Comparison of ENCODE assay signal across 9 cellular contexts in the genomic region with DNA sequence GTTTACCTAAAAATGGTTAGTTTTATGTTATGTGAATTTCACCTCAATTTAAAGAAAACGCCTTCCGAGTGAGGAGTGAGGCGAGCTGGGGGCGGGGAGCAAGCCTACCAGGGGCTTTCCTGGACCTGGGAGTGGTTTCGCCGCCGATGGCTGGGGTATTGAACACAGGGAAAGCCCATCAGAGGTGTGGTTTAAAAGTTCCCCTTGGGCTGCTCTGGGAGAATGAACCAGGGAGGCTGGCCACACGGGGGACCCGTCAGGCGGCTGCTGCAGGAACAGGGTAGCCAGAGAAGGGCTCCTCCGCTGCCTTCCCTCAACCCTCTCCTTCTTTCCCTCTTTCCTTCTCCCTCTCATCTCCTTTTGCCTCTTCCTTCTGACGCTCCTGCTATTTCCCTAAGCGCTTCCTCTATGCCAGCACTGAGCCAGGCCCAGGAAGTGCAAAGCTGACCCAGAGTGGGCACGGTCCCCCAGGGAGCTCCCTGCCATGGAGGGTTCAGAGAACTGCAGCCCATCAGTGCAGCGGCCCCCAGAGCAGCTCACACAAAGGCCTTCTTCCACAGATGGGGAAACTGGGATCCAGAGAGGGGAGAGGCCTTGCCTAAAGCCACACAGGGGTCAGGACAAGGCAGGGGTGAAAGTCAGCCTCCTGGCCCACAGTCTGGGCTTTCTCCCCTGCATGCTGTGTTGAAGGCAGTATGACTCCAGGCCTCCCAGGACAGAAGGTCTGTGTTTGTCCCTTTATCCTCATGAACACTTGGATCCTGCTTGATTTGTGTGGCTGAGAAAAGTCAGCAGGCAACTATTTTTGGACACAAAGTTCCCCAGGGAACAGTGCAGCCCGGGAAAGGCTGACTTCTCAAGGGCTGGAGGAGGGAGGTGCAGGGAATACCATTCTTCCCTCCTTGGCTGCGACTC. TPM values are rescaled to one million over a fixed set of nuclear protein-coding genes. Genes with fewer than 3 reads are reported as not detected.
DNase-seq lines count a peak whose midpoint lies in the region; ATAC-seq and TF ChIP-seq lines count a peak whose summit lies in the region.
"Had no signal": no experiment of that assay in that cellular context is flagged by ENCODE, and none has a peak within 500 bp of the region (broad histone marks: within the 10 kb centered on the region; RNA-seq: fewer than 3 reads in every experiment).

No MANE protein-coding gene starts in this region.

- no peak for DNase-seq in AG09309 (ENCODE audit: low read depth)
- DNase-seq in HFFc6, result peak; percentile 16
- peak; percentile 89 for DNase-seq in activated CD4-positive, alpha-beta T cell treated with anti-CD3 and anti-CD28 coated beads for 36 hours
- peak; percentile 47 to 86 (median 68) for DNase-seq in naive thymus-derived CD8-positive, alpha-beta T cell
- peak in 28 of 49 donors; percentile 11 to 71 (median 43) for DNase-seq in substantia nigra (lab: John Stamatoyannopoulos, UW)
- no peak for DNase-seq in NCI-H226
- no peak for DNase-seq in NCI-H2196 treated with DMSO at 0.1 percent for 48 hours (lab: John Stamatoyannopoulos, UW; ENCODE audit: unreplicated experiment)

- peak; percentile 6 for TF ChIP-seq CTCF in AG09309 (IDR thresholded peaks at IDR 0.05; ENCODE audit: control insufficient read depth, insufficient read depth, low read depth, low read length, missing control alignments)
- TF ChIP-seq CTCF in HFFc6 (IDR thresholded peaks at IDR 0.05), result peak; percentile 41; the same call in 1 of the 2 replicates

- H3K36me3 Mint-ChIP-seq in HFFc6 (ENCODE audit: low read depth), result peaks cover 11% of the 10 kb centered on the region
- peaks cover 82% of the 10 kb centered on the region for H3K36me3 Mint-ChIP-seq in activated CD4-positive, alpha-beta T cell treated with anti-CD3 and anti-CD28 coated beads for 36 hours (ENCODE audit: low read depth)
- peaks cover 84% of the 10 kb centered on the region for H3K36me3 Mint-ChIP-seq in dendritic cell treated with granulocyte-macrophage colony-stimulating factor and Interleukin-4, amounts not matched to agents 40 ng/mL and 50 ng/mL, for 4 days (ENCODE audit: low read depth)
- H3K36me3 Mint-ChIP-seq in naive thymus-derived CD8-positive, alpha-beta T cell, result peaks cover 28 to 74% (median 42%) of the 10 kb centered on the region in 3 donors

- H3K9me3 Mint-ChIP-seq in HFFc6, result no peaks in the 10 kb centered on the region
- no peaks in the 10 kb centered on the region for H3K9me3 Mint-ChIP-seq in activated CD4-positive, alpha-beta T cell treated with anti-CD3 and anti-CD28 coated beads for 36 hours (ENCODE audit: low read depth)
- no peaks in the 10 kb centered on the region for H3K9me3 Mint-ChIP-seq in dendritic cell treated with granulocyte-macrophage colony-stimulating factor and Interleukin-4, amounts not matched to agents 40 ng/mL and 50 ng/mL, for 4 days
- peaks cover 0 to 1% (median 0%) of the 10 kb centered on the region in 9 donors for H3K9me3 Mint-ChIP-seq in naive thymus-derived CD8-positive, alpha-beta T cell

- peaks cover 4% of the 10 kb centered on the region for H3K27me3 Mint-ChIP-seq in HFFc6 (ENCODE audit: insufficient read depth)
- no peaks in the 10 kb centered on the region for H3K27me3 Mint-ChIP-seq in activated CD4-positive, alpha-beta T cell treated with anti-CD3 and anti-CD28 coated beads for 36 hours
- H3K27me3 Mint-ChIP-seq in dendritic cell treated with granulocyte-macrophage colony-stimulating factor and Interleukin-4, amounts not matched to agents 40 ng/mL and 50 ng/mL, for 4 days, result no peaks in the 10 kb centered on the region
- H3K27me3 Mint-ChIP-seq in naive thymus-derived CD8-positive, alpha-beta T cell, result no peaks in the 10 kb centered on the region

- intact Hi-C loops in activated CD4-positive, alpha-beta T cell treated with anti-CD3 and anti-CD28 coated beads for 36 hours (cut with DNase I, micrococcal nuclease), result loop anchor here (10.0 kb wide), 3 partner anchors 512 to 868 kb away; no protein-coding TSS in a partner anchor
- intact Hi-C loops in dendritic cell treated with granulocyte-macrophage colony-stimulating factor and Interleukin-4, amounts not matched to agents 40 ng/mL and 50 ng/mL, for 4 days (cut with micrococcal nuclease), result no loop called here

- CTCF ChIA-PET in activated CD4-positive, alpha-beta T cell treated with anti-CD3 and anti-CD28 coated beads for 36 hours (lab: Charles Lee), result interaction anchor here (0.6 to 3.6 kb wide), 7 partner anchors 9 to 45 kb away, joined by 4 to 12 read pairs (median 6); no protein-coding TSS in a partner anchor

- H3K27ac ChIP-seq in substantia nigra (ENCODE audit: low read depth, low read length, poor library complexity, severe bottlenecking), result peak overlapping the region; percentile 84

- peak; percentile 17 for ATAC-seq in activated CD4-positive, alpha-beta T cell treated with anti-CD3 and anti-CD28 coated beads for 36 hours
- ATAC-seq in naive thymus-derived CD8-positive, alpha-beta T cell, result peak; percentile 16 to 22

- H3K4me3 ChIP-seq in AG09309 (ENCODE audit: control insufficient read depth, low read depth, low read length), result no peak overlapping the region

- POLR2A ChIA-PET in activated CD4-positive, alpha-beta T cell treated with anti-CD3 and anti-CD28 coated beads for 36 hours (lab: Charles Lee), result interaction anchor here (0.6 to 1.3 kb wide), 3 partner anchors 8 to 68 kb away, joined by 3 to 4 read pairs (median 3); no protein-coding TSS in a partner anchor
- POLR2A ChIA-PET in naive thymus-derived CD8-positive, alpha-beta T cell (lab: Charles Lee), result interaction anchor here (1.2 to 34.1 kb wide), 4 partner anchors 7 to 208 kb away, joined by 4 to 1589 read pairs (median 160); a partner anchor contains a TSS

- no peak overlapping the region for H3K4me3 Mint-ChIP-seq in HFFc6
- H3K4me3 Mint-ChIP-seq in activated CD4-positive, alpha-beta T cell treated with anti-CD3 and anti-CD28 coated beads for 36 hours, result peak overlapping the region; percentile 99
- H3K4me3 Mint-ChIP-seq in dendritic cell treated with granulocyte-macrophage colony-stimulating factor and Interleukin-4, amounts not matched to agents 40 ng/mL and 50 ng/mL, for 4 days, result peak overlapping the region; percentile 69
- H3K4me3 Mint-ChIP-seq in naive thymus-derived CD8-positive, alpha-beta T cell, result peak overlapping the region; percentile 89 to 100 (median 97)

- H3K4me1 Mint-ChIP-seq in HFFc6 (ENCODE audit: low read depth), result peaks cover 59% of the 10 kb centered on the region
- peaks cover 61% of the 10 kb centered on the region for H3K4me1 Mint-ChIP-seq in activated CD4-positive, alpha-beta T cell treated with anti-CD3 and anti-CD28 coated beads for 36 hours
- peaks cover 81% of the 10 kb centered on the region for H3K4me1 Mint-ChIP-seq in dendritic cell treated with granulocyte-macrophage colony-stimulating factor and Interleukin-4, amounts not matched to agents 40 ng/mL and 50 ng/mL, for 4 days (ENCODE audit: low read depth)
- peaks cover 39 to 89% (median 69%) of the 10 kb centered on the region in 4 donors for H3K4me1 Mint-ChIP-seq in naive thymus-derived CD8-positive, alpha-beta T cell

- peak overlapping the region; percentile 96 for H3K27ac Mint-ChIP-seq in HFFc6
- H3K27ac Mint-ChIP-seq in activated CD4-positive, alpha-beta T cell treated with anti-CD3 and anti-CD28 coated beads for 36 hours, result peak overlapping the region; percentile 99
- H3K27ac Mint-ChIP-seq in dendritic cell treated with granulocyte-macrophage colony-stimulating factor and Interleukin-4, amounts not matched to agents 40 ng/mL and 50 ng/mL, for 4 days, result peak overlapping the region; percentile 95
- peak overlapping the region; percentile 95 to 100 (median 98) for H3K27ac Mint-ChIP-seq in naive thymus-derived CD8-positive, alpha-beta T cell

RNA-seq across cellular contexts. Expression of a gene that starts 4.6 kb away (rescaled TPM):
- total RNA-seq in HFFc6 (2021; fragmentation: NEBNext Ultra II Directional; extraction: Animal tissue kit (Norgen Biotek cat#: 25700)), result 10 to 100 TPM in 4 of 6 experiments, 1 to 10 TPM in 2; 9.3 to 13.1 (median 11.5) TPM
- total RNA-seq in activated CD4-positive, alpha-beta T cell treated with anti-CD3 and anti-CD28 coated beads for 36 hours, result 100 to 1,000 TPM; 135 to 141 TPM
- total RNA-seq in naive thymus-derived CD8-positive, alpha-beta T cell, result 100 to 1,000 TPM; 425 to 430 TPM
- 10 to 100 TPM; 12.7 to 31.6 (median 21.3) TPM for polyA plus RNA-seq in naive thymus-derived CD8-positive, alpha-beta T cell

RNA-seq across cellular contexts. Expression of a gene that starts 53.5 kb away (rescaled TPM):
- not detected for total RNA-seq in HFFc6 (2021; fragmentation: NEBNext Ultra II Directional; extraction: Animal tissue kit (Norgen Biotek cat#: 25700))
- total RNA-seq in activated CD4-positive, alpha-beta T cell treated with anti-CD3 and anti-CD28 coated beads for 36 hours, result not detected
- total RNA-seq in naive thymus-derived CD8-positive, alpha-beta T cell, result not detected
- not detected for polyA plus RNA-seq in naive thymus-derived CD8-positive, alpha-beta T cell
- total RNA-seq: lung microvascular endothelial cell had no signal

Comparison
In these comparisons a context has a peak if more than half of its experiments do, and no peak if none do; other contexts are left out.
1. DNase-seq: peak in HFFc6 (single experiment), activated CD4-positive, alpha-beta T cell treated with anti-CD3 and anti-CD28 coated beads for 36 hours (single experiment), naive thymus-derived CD8-positive, alpha-beta T cell (10 of 10) and substantia nigra (28 of 49); none in AG09309 (single experiment), NCI-H226 (single experiment) and NCI-H2196 treated with DMSO at 0.1 percent for 48 hours (single experiment).
2. RNA of a gene that starts 4.6 kb away (total RNA-seq): 425 to 430 TPM in naive thymus-derived CD8-positive, alpha-beta T cell and 135 to 141 TPM in activated CD4-positive, alpha-beta T cell treated with anti-CD3 and anti-CD28 coated beads for 36 hours; 9.3 to 13.1 TPM in HFFc6; every median in the first group is over 4 times any median in the second.
3. Peak in every context shown above with its lines, with median percentiles within 50 percentile points of each other: H3K27ac Mint-ChIP-seq.